In genomic region chr3:32419766-32420137, GRCh38 we compare ENCODE assay signal across 9 cellular contexts. TPM values are rescaled to one million over a fixed set of nuclear protein-coding genes. Genes with fewer than 3 reads are reported as not detected.
DNase-seq lines count a peak whose midpoint lies in the region; ATAC-seq, FAIRE-seq and TF ChIP-seq lines count a peak whose summit lies in the region.
"Had no signal": no experiment of that assay in that cellular context is flagged by ENCODE, and none has a peak within 500 bp of the region (broad histone marks: within the 10 kb centered on the region; RNA-seq: fewer than 3 reads in every experiment).

No MANE protein-coding gene starts in this region.

- no peak for TF ChIP-seq EP300 in gastroesophageal sphincter (IDR thresholded peaks at IDR 0.05)

- H3K9me3 ChIP-seq in DND-41 (ENCODE audit: insufficient read depth, low read length, severe bottlenecking) (no peaks in the 10 kb centered on the region), breast epithelium (no peaks in the 10 kb centered on the region), osteoblast (ENCODE audit: low read depth, low read length) (no peaks in the 10 kb centered on the region), gastroesophageal sphincter (no peaks in the 10 kb centered on the region)

- DNase-seq in DND-41 (no peak), MV-4-11 (lab: John Stamatoyannopoulos, UW) (peak; percentile 65), breast epithelium (ENCODE audit: low spot score in 2 of 2) (no peak), osteoblast (ENCODE audit: insufficient read length, low spot score, missing footprints) (no peak), frontal cortex (ENCODE audit: low spot score in 2 of 2) (no peak), GM12891 (ENCODE audit: insufficient read length, low spot score) (no peak)
- DNase-seq: NCI-H1436 treated with DMSO at 0.1 percent for 48 hours had no signal

- TF ChIP-seq POLR2A in breast epithelium (IDR thresholded peaks at IDR 0.05) (no peak), gastroesophageal sphincter (IDR thresholded peaks at IDR 0.05) (no peak), GM12891 (IDR thresholded peaks at IDR 0.05; ENCODE audit: low read depth, low read length) (no peak)

- no peak overlapping the region for H3K4me3 ChIP-seq in DND-41 (ENCODE audit: low read depth in 1 of 2, low read length in 2 of 2)
- no peak overlapping the region for H3K4me3 ChIP-seq in breast epithelium
- no peak overlapping the region for H3K4me3 ChIP-seq in osteoblast (ENCODE audit: insufficient read depth, low read length)
- H3K4me3 ChIP-seq in gastroesophageal sphincter = no peak overlapping the region

- TF ChIP-seq CTCF in DND-41 (IDR thresholded peaks at IDR 0.05; ENCODE audit: borderline replicate concordance, extremely low read depth, low read length, poor library complexity, severe bottlenecking) (no peak), breast epithelium (IDR thresholded peaks at IDR 0.05) (no peak), osteoblast (IDR thresholded peaks at IDR 0.05; ENCODE audit: extremely low read depth, low read depth, low read length) (no peak), gastroesophageal sphincter (IDR thresholded peaks at IDR 0.05) (no peak)

- H3K79me2 ChIP-seq in DND-41 (ENCODE audit: insufficient read depth, low read length) = peaks cover 90% of the 10 kb centered on the region
- H3K79me2 ChIP-seq in osteoblast (ENCODE audit: insufficient read depth, low read length) = peaks cover 50% of the 10 kb centered on the region

- H3K27ac ChIP-seq in DND-41 (ENCODE audit: low read length) (peak overlapping the region; percentile 46), breast epithelium (peak overlapping the region; percentile 95 to 97), osteoblast (ENCODE audit: low read depth, low read length) (no peak overlapping the region), gastroesophageal sphincter (peak overlapping the region in 2 of 4 donors; percentile 43 to 66)

- H2AFZ ChIP-seq in DND-41 (ENCODE audit: low read depth, low read length) (no peak overlapping the region), osteoblast (ENCODE audit: low read length) (no peak overlapping the region)

- H3K36me3 ChIP-seq in DND-41 (ENCODE audit: insufficient read depth, low read length) = no peaks in the 10 kb centered on the region
- H3K36me3 ChIP-seq in breast epithelium = no peaks in the 10 kb centered on the region
- H3K36me3 ChIP-seq in osteoblast (ENCODE audit: insufficient read depth, low read length) = no peaks in the 10 kb centered on the region
- H3K36me3 ChIP-seq in gastroesophageal sphincter = no peaks in the 10 kb centered on the region

- intact Hi-C loops in breast epithelium (cut with DNase I; ENCODE audit: low total_unique reads) = no loop called here

- WGBS in gastroesophageal sphincter (ENCODE audit: low coverage in 1 of 2), 2 donors = 86 to 91% methylated on average over 2 of the region's 2 CpGs

- H3K9ac ChIP-seq in DND-41 (ENCODE audit: low read depth, low read length) = no peak overlapping the region

- H3K4me2 ChIP-seq in DND-41 (ENCODE audit: insufficient read depth, low read length) = no peak overlapping the region
- peak overlapping the region; percentile 17 for H3K4me2 ChIP-seq in osteoblast (ENCODE audit: insufficient read depth, low read length)

- H4K20me1 ChIP-seq in DND-41 (ENCODE audit: insufficient read depth, low read length) (no peaks in the 10 kb centered on the region), osteoblast (ENCODE audit: insufficient read depth, low read length) (no peaks in the 10 kb centered on the region)

- H3K4me1 ChIP-seq in DND-41 (ENCODE audit: insufficient read depth, low read length) = peaks cover 73% of the 10 kb centered on the region
- H3K4me1 ChIP-seq in breast epithelium = peaks cover 7 to 40% of the 10 kb centered on the region in 2 donors
- peaks cover 33% of the 10 kb centered on the region for H3K4me1 ChIP-seq in osteoblast (ENCODE audit: insufficient read depth, low read length)
- H3K4me1 ChIP-seq in gastroesophageal sphincter = peaks cover 7 to 31% (median 17%) of the 10 kb centered on the region in 3 donors

- no peak for ATAC-seq in DND-41 (ENCODE audit: insufficient read depth, low read depth)
- no peak for ATAC-seq in HG02678 (IDR thresholded peaks at IDR 0.05; ENCODE audit: unreplicated experiment)
- ATAC-seq in gastroesophageal sphincter = no peak

- H3K27me3 ChIP-seq in DND-41 (ENCODE audit: insufficient read depth, low read length, poor library complexity) (no peaks in the 10 kb centered on the region), breast epithelium (no peaks in the 10 kb centered on the region), osteoblast (ENCODE audit: insufficient read depth, low read length) (no peaks in the 10 kb centered on the region), gastroesophageal sphincter (no peaks in the 10 kb centered on the region)

- FAIRE-seq in frontal cortex (lab: Jason Lieb, UNC) (no peak), GM12891 (lab: Jason Lieb, UNC) (no peak)

TF ChIP-seq in GM12891, 5 proteins besides CTCF, POLR2A, EP300 and RAD21:
- TF ChIP-seq POU2F2 (IDR thresholded peaks at IDR 0.05; ENCODE audit: low read depth, low read length) (no peak), POLR2AphosphoS5 (IDR thresholded peaks at IDR 0.05; ENCODE audit: low read depth, low read length) (no peak), SPI1 (IDR thresholded peaks at IDR 0.05; ENCODE audit: low read depth, low read length) (no peak), TAF1 (IDR thresholded peaks at IDR 0.05; ENCODE audit: low read depth, low read length) (no peak), PAX5 (IDR thresholded peaks at IDR 0.05; ENCODE audit: insufficient read depth, low read length, severe bottlenecking) (no peak)

RNA-seq across cellular contexts. Expression of gene CMTM7, which starts 28.1 kb away (rescaled TPM):
- total RNA-seq in breast epithelium = 100 to 1,000 TPM in 1 of 3 donors, 10 to 100 TPM in 2; 16.8 to 111 (median 58.0) TPM
- total RNA-seq in osteoblast = 7.2 and 10.0 TPM in 2 replicates
- total RNA-seq in gastroesophageal sphincter = 1 to 10 TPM; 2.9 to 7.0 (median 6.5) TPM
- 0.41 TPM for total RNA-seq in frontal cortex
- 8.0 TPM for polyA plus RNA-seq in GM12891 (2012; ENCODE audit: low read depth, missing spikeins)
